In genomic region chr2:189127756-189128155, GRCh38 we compare ENCODE assay signal across 26 cellular contexts. TPM values are rescaled to one million over a fixed set of nuclear protein-coding genes. Genes with fewer than 3 reads are reported as not detected.
DNase-seq lines count a peak whose midpoint lies in the region; ATAC-seq and TF ChIP-seq lines count a peak whose summit lies in the region.
"Had no signal": no experiment of that assay in that cellular context is flagged by ENCODE, and none has a peak within 500 bp of the region (broad histone marks: within the 10 kb centered on the region; RNA-seq: fewer than 3 reads in every experiment).

No MANE protein-coding gene starts in this region.

- no peak for TF ChIP-seq RAD21 in SK-N-SH (IDR thresholded peaks at IDR 0.05; ENCODE audit: low read length)

- no peak overlapping the region for H2AFZ ChIP-seq in SK-N-SH (ENCODE audit: low read depth)
- H2AFZ ChIP-seq in smooth muscle cell (ENCODE audit: low read depth) = no peak overlapping the region

- intact Hi-C loops in thyroid gland (cut with DNase I) = no loop called here

- H4K20me1 ChIP-seq in SK-N-SH (ENCODE audit: insufficient read depth) (no peaks in the 10 kb centered on the region), smooth muscle cell (ENCODE audit: low read depth) (no peaks in the 10 kb centered on the region)

- H3K9me2 ChIP-seq in SK-N-SH = no peaks in the 10 kb centered on the region

- H3K36me3 ChIP-seq in SK-N-SH (replicated peaks in 1 of 2; ENCODE audit: control insufficient read depth in 1 of 2, insufficient read depth in 2 of 2, low read length in 1 of 2) (peaks cover 0 to 18% of the 10 kb centered on the region in 2 experiments), brain microvascular endothelial cell (replicated peaks) (peaks cover 11% of the 10 kb centered on the region), smooth muscle cell (ENCODE audit: low read depth) (no peaks in the 10 kb centered on the region), thyroid gland (no peaks in the 10 kb centered on the region)
- H3K36me3 ChIP-seq: ascending aorta, esophagus muscularis mucosa, gastrocnemius medialis, neutrophil, stomach, transverse colon had no signal

- no peaks in the 10 kb centered on the region for H3K9me3 Mint-ChIP-seq in activated CD8-positive, alpha-beta memory T cell treated with anti-CD3 and anti-CD28 coated beads, Interleukin-2, amount 10 ng/mL, durations not matched to agents 7 days and 5 days (ENCODE audit: low read depth)
- H3K9me3 Mint-ChIP-seq: activated CD8-positive, alpha-beta T cell treated with anti-CD3 and anti-CD28 coated beads for 36 hours; activated naive CD8-positive, alpha-beta T cell treated with anti-CD3 and anti-CD28 coated beads for 36 hours; CD4-positive, alpha-beta memory T cell; dendritic cell treated with granulocyte-macrophage colony-stimulating factor and Interleukin-4, amounts not matched to agents 40 ng/mL and 50 ng/mL, for 4 days had no signal

- peaks cover 52% of the 10 kb centered on the region for H3F3A ChIP-seq in SK-N-SH (replicated peaks; ENCODE audit: insufficient read depth)
- peaks cover 17% of the 10 kb centered on the region for H3F3A ChIP-seq in smooth muscle cell (ENCODE audit: low read depth)

- H3K4me3 ChIP-seq in SK-N-SH (ENCODE audit: low read depth in 2 of 2, low read length in 1 of 2) (no peak overlapping the region), brain microvascular endothelial cell (ENCODE audit: low read depth, low read length) (no peak overlapping the region), smooth muscle cell (no peak overlapping the region), thyroid gland (replicated peaks in 1 of 3) (no peak overlapping the region)
- H3K4me3 ChIP-seq: ascending aorta, esophagus muscularis mucosa, gastrocnemius medialis, stomach, transverse colon had no signal

- H3K4me2 ChIP-seq in SK-N-SH (no peak overlapping the region), smooth muscle cell (no peak overlapping the region)

- in situ Hi-C loops in brain microvascular endothelial cell (cut with HindIII; ENCODE audit: low pct_ligation_motif_present, low sequenced_read_pairs) = no loop called here

- no peaks in the 10 kb centered on the region for H3K4me1 Mint-ChIP-seq in activated CD8-positive, alpha-beta memory T cell treated with anti-CD3 and anti-CD28 coated beads, Interleukin-2, amount 10 ng/mL, durations not matched to agents 7 days and 5 days
- H3K4me1 Mint-ChIP-seq: activated naive CD8-positive, alpha-beta T cell treated with anti-CD3 and anti-CD28 coated beads for 36 hours; CD4-positive, alpha-beta memory T cell had no signal

- CTCF ChIA-PET in SK-N-SH (lab: Yijun Ruan, JAX) = interaction anchor here (0.9 to 1.5 kb wide), 2 partner anchors 15 to 285 kb away, joined by 3 to 4 read pairs; no protein-coding TSS in a partner anchor
- CTCF ChIA-PET in activated CD8-positive, alpha-beta memory T cell treated with anti-CD3 and anti-CD28 coated beads, Interleukin-2, amount 10 ng/mL, durations not matched to agents 7 days and 5 days (lab: Charles Lee) = no interaction called here

- H3K27me3 ChIP-seq in SK-N-SH (ENCODE audit: insufficient read depth) (no peaks in the 10 kb centered on the region), brain microvascular endothelial cell (replicated peaks) (no peaks in the 10 kb centered on the region), smooth muscle cell (ENCODE audit: low read depth) (no peaks in the 10 kb centered on the region), thyroid gland (no peaks in the 10 kb centered on the region)
- H3K27me3 ChIP-seq: ascending aorta, esophagus muscularis mucosa, gastrocnemius medialis, neutrophil, stomach, transverse colon had no signal

- H3K9me3 ChIP-seq in SK-N-SH (no peaks in the 10 kb centered on the region), smooth muscle cell (replicated peaks; ENCODE audit: low read depth) (no peaks in the 10 kb centered on the region), thyroid gland (no peaks in the 10 kb centered on the region)
- H3K9me3 ChIP-seq: ascending aorta, esophagus muscularis mucosa, gastrocnemius medialis, neutrophil, stomach, transverse colon had no signal

- H3K79me2 ChIP-seq in SK-N-SH (ENCODE audit: insufficient read depth) (no peaks in the 10 kb centered on the region; the same call in 1 of the 2 replicates), smooth muscle cell (ENCODE audit: low read depth) (peaks cover 95% of the 10 kb centered on the region)

- no peak for TF ChIP-seq EP300 in SK-N-SH (IDR thresholded peaks at IDR 0.05; ENCODE audit: borderline replicate concordance in 1 of 2, low read depth in 1 of 2, low read length in 1 of 2)

- ATAC-seq in SK-N-SH treated with all-trans-retinoic acid at 6 μM for 48 hours = no peak
- no peak for ATAC-seq in activated CD8-positive, alpha-beta memory T cell treated with anti-CD3 and anti-CD28 coated beads, Interleukin-2, amount 10 ng/mL, durations not matched to agents 7 days and 5 days
- ATAC-seq: activated CD8-positive, alpha-beta T cell treated with anti-CD3 and anti-CD28 coated beads for 36 hours; gastrocnemius medialis; left colon had no signal

- WGBS in SK-N-SH (ENCODE audit: low lambda C conversion rate) = 68% methylated on average over 1 of the region's 1 CpG
- 78% methylated on average over 1 of the region's 1 CpG for WGBS in smooth muscle cell (ENCODE audit: low lambda C conversion rate)
- WGBS in thyroid gland, 2 donors = 71 to 85% methylated on average over 1 of the region's 1 CpG

- H3K27ac ChIP-seq in SK-N-SH (ENCODE audit: low read depth in 2 of 2, low read length in 1 of 2) (peak overlapping the region; percentile 92 to 100), brain microvascular endothelial cell (peak overlapping the region; percentile 98), smooth muscle cell (ENCODE audit: low read depth) (peak overlapping the region; percentile 29), thyroid gland (no peak overlapping the region)
- H3K27ac ChIP-seq: ascending aorta, esophagus muscularis mucosa, gastrocnemius medialis, neutrophil, stomach, transverse colon had no signal

- DNase-seq in SK-N-SH (no peak), NCI-H2227 (lab: John Stamatoyannopoulos, UW; ENCODE audit: unreplicated experiment) (peak; percentile 83), brain microvascular endothelial cell (no peak), smooth muscle cell (lab: John Stamatoyannopoulos, UW; ENCODE audit: unreplicated experiment) (no peak), SHP77 (lab: John Stamatoyannopoulos, UW) (no peak), thyroid gland (no peak)
- DNase-seq in activated CD8-positive, alpha-beta memory T cell treated with anti-CD3 and anti-CD28 coated beads, Interleukin-2, amount 10 ng/mL, durations not matched to agents 7 days and 5 days = no peak
- DNase-seq: 8988T; activated CD8-positive, alpha-beta T cell treated with anti-CD3 and anti-CD28 coated beads for 36 hours; activated effector memory CD4-positive, alpha-beta T cell treated with Interleukin-2 at 50 U/mL for 16 hours; activated naive CD8-positive, alpha-beta T cell treated with anti-CD3 and anti-CD28 coated beads for 36 hours; caudate nucleus; CD4-positive, alpha-beta memory T cell; gastrocnemius medialis; H7; left colon; NCI-H524; stimulated activated CD8-positive, alpha-beta memory T cell treated with anti-CD3 and anti-CD28 coated beads, Interleukin-4, amount 100 ng/mL, for 48 hours; stomach; T-helper 2 cell; transverse colon had no signal

- peaks cover 20% of the 10 kb centered on the region for H3K27me3 Mint-ChIP-seq in activated CD8-positive, alpha-beta memory T cell treated with anti-CD3 and anti-CD28 coated beads, Interleukin-2, amount 10 ng/mL, durations not matched to agents 7 days and 5 days
- H3K27me3 Mint-ChIP-seq: activated CD8-positive, alpha-beta T cell treated with anti-CD3 and anti-CD28 coated beads for 36 hours; dendritic cell treated with granulocyte-macrophage colony-stimulating factor and Interleukin-4, amounts not matched to agents 40 ng/mL and 50 ng/mL, for 4 days had no signal

- no peaks in the 10 kb centered on the region for H3K36me3 Mint-ChIP-seq in activated CD8-positive, alpha-beta memory T cell treated with anti-CD3 and anti-CD28 coated beads, Interleukin-2, amount 10 ng/mL, durations not matched to agents 7 days and 5 days
- H3K36me3 Mint-ChIP-seq: activated naive CD8-positive, alpha-beta T cell treated with anti-CD3 and anti-CD28 coated beads for 36 hours; CD4-positive, alpha-beta memory T cell had no signal

- H3K9ac ChIP-seq in SK-N-SH = peak overlapping the region; percentile 80; the same call in 1 of the 2 replicates
- no peak overlapping the region for H3K9ac ChIP-seq in smooth muscle cell (ENCODE audit: low read depth)

- no peak for TF ChIP-seq POLR2A in thyroid gland (IDR thresholded peaks at IDR 0.05)

- H3K4me3 Mint-ChIP-seq in activated CD8-positive, alpha-beta memory T cell treated with anti-CD3 and anti-CD28 coated beads, Interleukin-2, amount 10 ng/mL, durations not matched to agents 7 days and 5 days = no peak overlapping the region
- H3K4me3 Mint-ChIP-seq: activated CD8-positive, alpha-beta T cell treated with anti-CD3 and anti-CD28 coated beads for 36 hours; activated naive CD8-positive, alpha-beta T cell treated with anti-CD3 and anti-CD28 coated beads for 36 hours; CD4-positive, alpha-beta memory T cell; dendritic cell treated with granulocyte-macrophage colony-stimulating factor and Interleukin-4, amounts not matched to agents 40 ng/mL and 50 ng/mL, for 4 days had no signal

- H3K4me1 ChIP-seq in SK-N-SH (ENCODE audit: control insufficient read depth in 1 of 2, insufficient read depth in 2 of 2, low read depth in 1 of 2, low read length in 1 of 2) = peaks cover 0 to 32% of the 10 kb centered on the region in 2 experiments; a peak in 2 of 4 replicates
- peaks cover 29% of the 10 kb centered on the region for H3K4me1 ChIP-seq in smooth muscle cell (ENCODE audit: low read depth)
- H3K4me1 ChIP-seq in thyroid gland = no peaks in the 10 kb centered on the region
- H3K4me1 ChIP-seq: gastrocnemius medialis, stomach had no signal

- TF ChIP-seq CTCF in SK-N-SH (IDR thresholded peaks at IDR 0.05) (no peak), brain microvascular endothelial cell (IDR thresholded peaks at IDR 0.05; ENCODE audit: low read depth, low read length, missing control alignments) (no peak), smooth muscle cell (IDR thresholded peaks at IDR 0.05; ENCODE audit: borderline replicate concordance, insufficient read depth, poor library complexity, severe bottlenecking) (no peak), thyroid gland (IDR thresholded peaks at IDR 0.05) (no peak)

- POLR2A ChIA-PET in SK-N-SH (lab: Yijun Ruan, JAX) = no interaction called here

- H3K27ac Mint-ChIP-seq in activated CD8-positive, alpha-beta memory T cell treated with anti-CD3 and anti-CD28 coated beads, Interleukin-2, amount 10 ng/mL, durations not matched to agents 7 days and 5 days = no peak overlapping the region
- H3K27ac Mint-ChIP-seq: activated CD8-positive, alpha-beta T cell treated with anti-CD3 and anti-CD28 coated beads for 36 hours; activated naive CD8-positive, alpha-beta T cell treated with anti-CD3 and anti-CD28 coated beads for 36 hours; CD4-positive, alpha-beta memory T cell; dendritic cell treated with granulocyte-macrophage colony-stimulating factor and Interleukin-4, amounts not matched to agents 40 ng/mL and 50 ng/mL, for 4 days had no signal

RNA-seq across cellular contexts. Expression of gene COL5A2, which starts 51.8 kb away (rescaled TPM):
- polyA plus RNA-seq in SK-N-SH (2012; rRNA removed) = 18.7 and 20.4 TPM in 2 replicates
- polyA plus RNA-seq in SK-N-SH (2012; cell fraction: cytosol; rRNA removed) = 14.9 and 20.2 TPM in 2 replicates
- 18.2 and 26.5 TPM in 2 replicates for polyA plus RNA-seq in SK-N-SH (2012; cell fraction: nucleus; rRNA removed)
- total RNA-seq in smooth muscle cell = 697 and 944 TPM in 2 replicates
- 295 and 364 TPM in 2 replicates for polyA plus RNA-seq in smooth muscle cell
- total RNA-seq in thyroid gland = 10 to 100 TPM; 10.9 to 22.5 (median 17.5) TPM
- 1 to 10 TPM; 1.0 to 4.6 TPM for total RNA-seq in activated CD8-positive, alpha-beta memory T cell treated with anti-CD3 and anti-CD28 coated beads, Interleukin-2, amount 10 ng/mL, durations not matched to agents 7 days and 5 days

Comparison
In these comparisons a context has a peak if more than half of its experiments do, and no peak if none do; other contexts are left out.
1. H3K27ac ChIP-seq: peak in SK-N-SH (2 of 2), brain microvascular endothelial cell (single experiment) and smooth muscle cell (single experiment); none in thyroid gland (0 of 3).
2. RNA of gene COL5A2, which starts 51.8 kb away (total RNA-seq): 697 to 944 TPM in smooth muscle cell; 10.9 to 22.5 TPM in thyroid gland and 1.0 to 4.6 TPM in activated CD8-positive, alpha-beta memory T cell treated with anti-CD3 and anti-CD28 coated beads, Interleukin-2, amount 10 ng/mL, durations not matched to agents 7 days and 5 days; every median in the first group is over 10 times any median in the second.